ENCODE assay signal across 23 cellular contexts in genomic region chr18:9671214-9671613, GRCh38.
"Had no signal": no experiment of that assay in that cellular context is flagged by ENCODE, and none has a peak within 500 bp of the region (broad histone marks: within the 10 kb centered on the region; RNA-seq: fewer than 3 reads in every experiment).

No MANE protein-coding gene starts in this region.

- H3K4me3 ChIP-seq: gastroesophageal sphincter, heart left ventricle, neural progenitor cell, ovary, psoas muscle, skin epidermis had no signal

- H3K27ac ChIP-seq: gastroesophageal sphincter, heart left ventricle, neural progenitor cell, ovary, psoas muscle had no signal

- DNase-seq: activated CD4-positive, alpha-beta T cell treated with anti-CD3 and anti-CD28 coated beads, Interleukin-2, amount 50 U/mL, for 1 hour; activated CD8-positive, alpha-beta memory T cell treated with anti-CD3 and anti-CD28 coated beads, Interleukin-2, amount 50 U/mL, for 4 hours; activated naive CD4-positive, alpha-beta T cell treated with anti-CD3 and anti-CD28 coated beads, Interleukin-2, amount 10 ng/mL, durations not matched to agents 7 days and 5 days; activated T-cell treated with anti-CD3 and anti-CD28 coated beads, Interleukin-2, amount 50 U/mL, for 4 hours; aorta; cerebellar nuclear complex; effector CD4-positive, alpha-beta T cell; heart left ventricle; kidney glomerular epithelial cell; left ventricle myocardium superior; mesenchymal stem cell; naive thymus-derived CD4-positive, alpha-beta T cell; ovary; psoas muscle; right cardiac atrium; stimulated activated CD4-positive, alpha-beta T cell treated with anti-CD3 and anti-CD28 coated beads, Interleukin-15, amount 100 ng/mL, for 24 hours; stimulated activated CD4-positive, alpha-beta T cell treated with anti-CD3 and anti-CD28 coated beads, Interleukin-2, amount 100 ng/mL, for 48 hours; stimulated activated naive CD8-positive, alpha-beta T cell treated with anti-CD3 and anti-CD28 coated beads, Interleukin-15, amount 100 ng/mL, for 72 hours; T1000 had no signal

- H3K4me1 ChIP-seq: neural progenitor cell, psoas muscle had no signal

- H3K9ac ChIP-seq: neural progenitor cell had no signal

- ATAC-seq: activated CD4-positive, CD25-positive, alpha-beta regulatory T cell treated with anti-CD3 and anti-CD28 coated beads, Interleukin-2, amount 50 U/mL, for 24 hours; activated T-cell treated with anti-CD3 and anti-CD28 coated beads, Interleukin-2, amount 50 U/mL, for 4 hours; gastroesophageal sphincter; heart left ventricle; left ventricle myocardium superior; naive thymus-derived CD4-positive, alpha-beta T cell; psoas muscle; right cardiac atrium; stimulated activated naive CD8-positive, alpha-beta T cell treated with anti-CD3 and anti-CD28 coated beads, Interleukin-15, amount 100 ng/mL, for 72 hours had no signal

- H2AFZ ChIP-seq: neural progenitor cell had no signal

- H3K4me2 ChIP-seq: neural progenitor cell had no signal

- H3K36me3 ChIP-seq: gastroesophageal sphincter, heart left ventricle, neural progenitor cell, ovary had no signal

- H3K27me3 ChIP-seq: gastroesophageal sphincter, heart left ventricle, neural progenitor cell, ovary had no signal

- H3K9me3 ChIP-seq: gastroesophageal sphincter, heart left ventricle, ovary, psoas muscle had no signal
